ENCODE assay signal across 23 cellular contexts in genomic region chr20:44402391-44403193, GRCh38. TPM values are rescaled to one million over a fixed set of nuclear protein-coding genes. Genes with fewer than 3 reads are reported as not detected.
DNase-seq lines count a peak whose midpoint lies in the region; ATAC-seq, FAIRE-seq and TF ChIP-seq lines count a peak whose summit lies in the region.
"Had no signal": no experiment of that assay in that cellular context is flagged by ENCODE, and none has a peak within 500 bp of the region (broad histone marks: within the 10 kb centered on the region; RNA-seq: fewer than 3 reads in every experiment).

No MANE protein-coding gene starts in this region.

- TF ChIP-seq EP300 in HepG2 (IDR thresholded peaks at IDR 0.05; ENCODE audit: low read depth in 2 of 2, low read length in 2 of 2), result no peak
- TF ChIP-seq EP300 in HepG2 (CRISPR knock-in tag; IDR thresholded peaks at IDR 0.05; ENCODE audit: borderline replicate concordance), result peak; percentile 35; the same call in 1 of the 2 replicates

- TF ChIP-seq POLR2A in H54 (IDR thresholded peaks at IDR 0.05; ENCODE audit: low read depth, low read length) (no peak), HepG2 (IDR thresholded peaks at IDR 0.05; ENCODE audit: insufficient read depth in 1 of 2, low read depth in 2 of 2, low read length in 2 of 2) (peak in 1 of 2 experiments; percentile 80; a peak in 2 of 4 replicates)

- H2AFZ ChIP-seq in HepG2 (ENCODE audit: low read length), result no peak overlapping the region

- H3K9me3 ChIP-seq in HepG2 (ENCODE audit: low read length), result no peaks in the 10 kb centered on the region
- H3K9me3 ChIP-seq: HAP-1, lower lobe of right lung, tibial artery had no signal

- H3K4me1 ChIP-seq in HepG2 (ENCODE audit: insufficient read depth, low read length), result peaks cover 86% of the 10 kb centered on the region
- H3K4me1 ChIP-seq in rectal smooth muscle tissue (ENCODE audit: control insufficient read depth, insufficient read depth, low read length), result no peaks in the 10 kb centered on the region
- H3K4me1 ChIP-seq: HAP-1, lower lobe of right lung, tibial artery had no signal

- BruUV-seq in HepG2 (replicated peaks; lab: Mats Ljungman, UMichigan), result no TSS peak

- FAIRE-seq in H54 (lab: Jason Lieb, UNC), result no peak
- no peak for FAIRE-seq in HepG2 (lab: Jason Lieb, UNC)

- peak overlapping the region; percentile 74 to 87 (median 84) for H3K4me3 ChIP-seq in HepG2 (replicated peaks in 1 of 3; ENCODE audit: insufficient read depth in 1 of 3, low read depth in 2 of 3, low read length in 3 of 3)
- H3K4me3 ChIP-seq in rectal smooth muscle tissue (ENCODE audit: low read length), result peak overlapping the region; percentile 46
- H3K4me3 ChIP-seq: HAP-1, lower lobe of right lung, tibial artery had no signal

- peak overlapping the region; percentile 91 for H3K4me2 ChIP-seq in HepG2 (ENCODE audit: low read depth, low read length)

- H3K9ac ChIP-seq in HepG2 (ENCODE audit: insufficient read depth, low read depth, low read length) (peak overlapping the region; percentile 80), rectal smooth muscle tissue (ENCODE audit: low read length) (no peak overlapping the region)

- CTCF ChIA-PET in HepG2 (lab: Yijun Ruan, JAX; ENCODE audit: low intra/inter-chr PET ratio, low total read pairs), result interaction anchor here (1.3 kb wide), 1 partner anchor 18 kb away, joined by 5 read pairs; no protein-coding TSS in a partner anchor

- peak; percentile 14; the same call in 1 of the 2 replicates for TF ChIP-seq RAD21 in HepG2 (CRISPR knock-in tag; IDR thresholded peaks at IDR 0.05)

- H3K79me2 ChIP-seq in HepG2 (ENCODE audit: insufficient read depth, low read length), result peaks cover 68% of the 10 kb centered on the region

- WGBS in HepG2 (ENCODE audit: low lambda C conversion rate), result 2% methylated on average over 17 of the region's 18 CpGs

- POLR2A ChIA-PET in HepG2 (lab: Yijun Ruan, JAX), result interaction anchor here (0.7 to 3.5 kb wide), 15 partner anchors 9 to 101 kb away, joined by 3 to 100 read pairs (median 4); partner anchors contain the start of genes HNF4A and TTPAL

- peak; percentile 42; the same call in 2 of the 3 replicates for ATAC-seq in SK-N-SH treated with all-trans-retinoic acid at 6 μM for 48 hours
- ATAC-seq in HepG2, result peak; percentile 58
- ATAC-seq in HG02884 (IDR thresholded peaks at IDR 0.05; ENCODE audit: unreplicated experiment), result no peak
- ATAC-seq: lower lobe of right lung; stimulated activated naive CD8-positive, alpha-beta T cell treated with anti-CD3 and anti-CD28 coated beads, Interleukin-15, Interleukin-2, amounts not matched to agents 100 U/mL and 50 U/mL, for 24 hours had no signal

- intact Hi-C loops in HepG2 (cut with micrococcal nuclease; ENCODE audit: unreplicated experiment), result loop anchor here (1.0 kb wide), 2 partner anchors 9 to 15 kb away; no protein-coding TSS in a partner anchor

- H3K36me3 ChIP-seq in HepG2 (replicated peaks in 1 of 2; ENCODE audit: control insufficient read depth in 1 of 2, insufficient read depth in 2 of 2, low read length in 2 of 2) (peaks cover 30 to 32% of the 10 kb centered on the region in 2 experiments), rectal smooth muscle tissue (ENCODE audit: control insufficient read depth, insufficient read depth, low read length) (no peaks in the 10 kb centered on the region)
- H3K36me3 ChIP-seq: HAP-1, lower lobe of right lung, tibial artery had no signal

- in situ Hi-C loops in HepG2 (cut with HindIII; ENCODE audit: extremely low pct_ligation_motif_present, low pct_unique_long_range_greater_than_20kb), result no loop called here

- peaks cover 17% of the 10 kb centered on the region; the same call in 1 of the 2 replicates for H4K20me1 ChIP-seq in HepG2 (ENCODE audit: insufficient read depth, low read length)

- H3K27ac ChIP-seq in HepG2 (ENCODE audit: extremely low read length, insufficient read depth, low read length) (peak overlapping the region; percentile 68), rectal smooth muscle tissue (ENCODE audit: low read depth, low read length) (no peak overlapping the region)
- H3K27ac ChIP-seq: lower lobe of right lung, tibial artery had no signal

- DNase-seq in H54 (ENCODE audit: insufficient read length, low spot score) (peak; percentile 78), HepG2 (ENCODE audit: low spot score) (peak; percentile 56), dedifferentiated amniotic fluid mesenchymal stem cell (ENCODE audit: extremely low spot score) (no peak), occipital lobe (lab: John Stamatoyannopoulos, UW) (no peak)
- DNase-seq in activated CD4-positive, alpha-beta T cell treated with anti-CD3 and anti-CD28 coated beads for 4 hours, result no peak
- DNase-seq: activated CD4-positive, alpha-beta T cell treated with anti-CD3 and anti-CD28 coated beads for 48 hours; activated naive CD8-positive, alpha-beta T cell treated with anti-CD3 and anti-CD28 coated beads for 36 hours; head of caudate nucleus; lower lobe of right lung; naive B cell; NCI-H1417; NCI-H774; OCI-M1; SHP77 treated with DMSO at 0.1 percent for 48 hours; stimulated activated naive CD8-positive, alpha-beta T cell treated with anti-CD3 and anti-CD28 coated beads, Interleukin-15, Interleukin-2, amounts not matched to agents 100 U/mL and 50 U/mL, for 24 hours; T-helper 1 cell; tibial artery had no signal

- 0 out of 2 replicates have a peak, but pooled peaks have one; percentile 8 for TF ChIP-seq CTCF in HepG2 (CRISPR knock-in tag; IDR thresholded peaks at IDR 0.05)

- no peaks in the 10 kb centered on the region; a peak in 1 of 5 replicates for H3K27me3 ChIP-seq in HepG2 (ENCODE audit: control insufficient read depth in 1 of 2, insufficient read depth in 2 of 2, low read length in 2 of 2)
- H3K27me3 ChIP-seq in rectal smooth muscle tissue (ENCODE audit: control insufficient read depth, insufficient read depth, low read length), result no peaks in the 10 kb centered on the region

TF ChIP-seq in SK-N-SH treated with all-trans-retinoic acid at 6 μM for 48 hours, 23 proteins besides CTCF, POLR2A, EP300 and RAD21 (continues in another document):
- no peak for TF ChIP-seq ESRRG (CRISPR knock-in tag; IDR thresholded peaks at IDR 0.05)
- no peak for TF ChIP-seq CSDC2 (CRISPR knock-in tag; IDR thresholded peaks at IDR 0.05)
- no peak for TF ChIP-seq ZNF565 (CRISPR knock-in tag; conservative IDR thresholded peaks at IDR 0.05; ENCODE audit: low read depth)
- no peak for TF ChIP-seq ZFP3 (CRISPR knock-in tag; IDR thresholded peaks at IDR 0.05)

TF ChIP-seq in HepG2, 621 proteins besides CTCF, POLR2A, EP300 and RAD21 (continues in another document):
- TF ChIP-seq SALL2 (CRISPR knock-in tag; IDR thresholded peaks at IDR 0.05) (no peak; the same call in 1 of the 2 replicates), NR2F1 (CRISPR knock-in tag; IDR thresholded peaks at IDR 0.05) (peak in 1 of 2 experiments; percentile 60; a peak in 1 of 4 replicates), GTF3A (CRISPR knock-in tag; conservative IDR thresholded peaks at IDR 0.05) (peak; percentile 93; the same call in 1 of the 2 replicates), ZKSCAN5 (CRISPR knock-in tag; IDR thresholded peaks at IDR 0.05) (peak; percentile 13; the same call in 1 of the 2 replicates), GFI1 (CRISPR knock-in tag; IDR thresholded peaks at IDR 0.05; ENCODE audit: borderline replicate concordance) (peak; percentile 49; the same call in 1 of the 2 replicates), ZFP1 (CRISPR knock-in tag; IDR thresholded peaks at IDR 0.05) (peak; percentile 18; the same call in 1 of the 2 replicates), SRF (IDR thresholded peaks at IDR 0.05; ENCODE audit: low read depth, low read length) (no peak), ZNF605 (CRISPR knock-in tag; IDR thresholded peaks at IDR 0.05) (no peak), ZBTB1 (CRISPR knock-in tag; IDR thresholded peaks at IDR 0.05; ENCODE audit: borderline replicate concordance) (no peak), BCL3 (CRISPR knock-in tag; IDR thresholded peaks at IDR 0.05) (peak; percentile 48), ZNF781 (CRISPR knock-in tag; IDR thresholded peaks at IDR 0.05; ENCODE audit: borderline replicate concordance, not compliant biosample characterization) (peak; percentile 34), RNF2 (conservative IDR thresholded peaks at IDR 0.05; ENCODE audit: low read depth) (no peak), HDAC6 (IDR thresholded peaks at IDR 0.05; ENCODE audit: low read depth, low read length) (no peak)

RNA-seq across cellular contexts. Expression of gene HNF4A, which starts 47.1 kb away (rescaled TPM):
- total RNA-seq in HepG2 (2016; rRNA removed; fragmentation: Illumina TruSeq; extraction: Trizol), result 169 and 190 TPM in 2 replicates
- total RNA-seq in HepG2 (2016; cell fraction: cytosol; rRNA removed; fragmentation: Illumina TruSeq; extraction: Trizol; ENCODE audit: low read depth), result 29.0 and 32.3 TPM in 2 replicates
- total RNA-seq in HepG2 (2016; cell fraction: insoluble cytoplasmic fraction; rRNA removed; fragmentation: Illumina TruSeq; extraction: Trizol), result 151 and 173 TPM in 2 replicates
- total RNA-seq in HepG2 (2016; cell fraction: membrane; rRNA removed; fragmentation: Illumina TruSeq; extraction: Trizol), result 112 and 124 TPM in 2 replicates
- total RNA-seq in HepG2 (2016; cell fraction: nucleus; rRNA removed; fragmentation: Illumina TruSeq; extraction: Trizol), result 102 and 116 TPM in 2 replicates
- polyA plus RNA-seq in HepG2 (2011; rRNA removed), result 80.9 and 112 TPM in 2 replicates
- polyA plus RNA-seq in HepG2 (2011; cell fraction: cytosol; rRNA removed), result 42.6 and 51.4 TPM in 2 replicates
- 155 and 166 TPM in 2 replicates for polyA plus RNA-seq in HepG2 (2011; cell fraction: nucleus; rRNA removed)
- polyA plus RNA-seq in HepG2 (2012), result 118 and 127 TPM in 2 replicates
- 15.4 and 16.4 TPM in 2 replicates for polyA plus RNA-seq in HepG2 (2016; cell fraction: cytosol; fragmentation: Illumina TruSeq; extraction: Trizol; ENCODE audit: low read depth)
- polyA plus RNA-seq in HepG2 (2016; cell fraction: insoluble cytoplasmic fraction; fragmentation: Illumina TruSeq; extraction: Trizol; ENCODE audit: low read depth), result 119 and 153 TPM in 2 replicates
- 46.6 and 47.5 TPM in 2 replicates for polyA plus RNA-seq in HepG2 (2016; cell fraction: membrane; fragmentation: Illumina TruSeq; extraction: Trizol; ENCODE audit: low read depth)
- 182 and 192 TPM in 2 replicates for polyA plus RNA-seq in HepG2 (2016; cell fraction: nucleus; fragmentation: Illumina TruSeq; extraction: Trizol; ENCODE audit: insufficient read depth, low read depth)
- 4.8 and 366 TPM in 2 replicates for polyA minus RNA-seq in HepG2 (2011; rRNA and poly(A)+ RNA removed; ENCODE audit: low replicate concordance)
- polyA minus RNA-seq in HepG2 (2011; cell fraction: cytosol; rRNA and poly(A)+ RNA removed), result 84.1 and 95.5 TPM in 2 replicates
- polyA minus RNA-seq in HepG2 (2011; cell fraction: nucleus; rRNA and poly(A)+ RNA removed), result 74.7 and 93.0 TPM in 2 replicates
- total RNA-seq in occipital lobe, result not detected
- total RNA-seq: activated naive CD8-positive, alpha-beta T cell treated with anti-CD3 and anti-CD28 coated beads for 36 hours; Daoy; skeletal muscle tissue had no signal

Comparison
In these comparisons a context has a peak if more than half of its experiments do, and no peak if none do; other contexts are left out.
1. DNase-seq: peak in H54 (single experiment) and HepG2 (single experiment); none in dedifferentiated amniotic fluid mesenchymal stem cell (single experiment), activated CD4-positive, alpha-beta T cell treated with anti-CD3 and anti-CD28 coated beads for 4 hours (0 of 2) and occipital lobe (single experiment).
2. RNA of gene HNF4A, which starts 47.1 kb away (total RNA-seq): 29.0 to 190 TPM in HepG2; not detected in occipital lobe (single experiment); every median in the first group is over 10 times any median in the second.